In the genomic region with DNA sequence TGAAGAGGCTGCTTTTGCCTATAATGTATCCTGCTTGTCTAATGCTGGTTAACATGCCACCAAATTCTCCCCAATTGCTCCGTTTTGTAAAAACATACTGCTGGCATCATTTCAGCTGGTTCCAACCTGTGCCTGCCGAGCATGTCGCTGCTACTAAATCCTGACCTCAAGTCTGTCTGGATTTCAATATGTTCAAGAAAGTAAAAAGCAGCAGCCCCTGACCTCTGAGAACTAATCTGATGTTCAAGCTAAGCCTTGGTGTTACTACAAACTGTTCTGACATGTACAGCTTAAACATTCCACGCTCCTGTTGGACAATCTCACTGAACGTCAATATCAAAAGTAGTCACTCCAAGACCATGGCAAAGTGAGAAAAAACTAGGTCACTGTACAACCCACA, we compare ENCODE assay signal across 2 cellular contexts.
TF ChIP-seq lines count a peak whose summit lies in the region.

No MANE protein-coding gene starts in this region.

TF ChIP-seq in HCT116, 20 proteins besides CTCF, POLR2A, EP300 and RAD21:
- TF ChIP-seq SRF (IDR thresholded peaks at IDR 0.05; ENCODE audit: low read depth) (no peak), FOSL1 (IDR thresholded peaks at IDR 0.05; ENCODE audit: low read depth) (no peak), ELF1 (IDR thresholded peaks at IDR 0.05; ENCODE audit: borderline replicate concordance, low read depth) (no peak), EZH2phosphoT487 (IDR thresholded peaks at IDR 0.05; ENCODE audit: borderline replicate concordance) (no peak), ZFX (IDR thresholded peaks at IDR 0.05) (no peak), POLR2AphosphoS5 (IDR thresholded peaks at IDR 0.05; ENCODE audit: low read depth, low read length) (no peak)
- TF ChIP-seq, protein P1, sequence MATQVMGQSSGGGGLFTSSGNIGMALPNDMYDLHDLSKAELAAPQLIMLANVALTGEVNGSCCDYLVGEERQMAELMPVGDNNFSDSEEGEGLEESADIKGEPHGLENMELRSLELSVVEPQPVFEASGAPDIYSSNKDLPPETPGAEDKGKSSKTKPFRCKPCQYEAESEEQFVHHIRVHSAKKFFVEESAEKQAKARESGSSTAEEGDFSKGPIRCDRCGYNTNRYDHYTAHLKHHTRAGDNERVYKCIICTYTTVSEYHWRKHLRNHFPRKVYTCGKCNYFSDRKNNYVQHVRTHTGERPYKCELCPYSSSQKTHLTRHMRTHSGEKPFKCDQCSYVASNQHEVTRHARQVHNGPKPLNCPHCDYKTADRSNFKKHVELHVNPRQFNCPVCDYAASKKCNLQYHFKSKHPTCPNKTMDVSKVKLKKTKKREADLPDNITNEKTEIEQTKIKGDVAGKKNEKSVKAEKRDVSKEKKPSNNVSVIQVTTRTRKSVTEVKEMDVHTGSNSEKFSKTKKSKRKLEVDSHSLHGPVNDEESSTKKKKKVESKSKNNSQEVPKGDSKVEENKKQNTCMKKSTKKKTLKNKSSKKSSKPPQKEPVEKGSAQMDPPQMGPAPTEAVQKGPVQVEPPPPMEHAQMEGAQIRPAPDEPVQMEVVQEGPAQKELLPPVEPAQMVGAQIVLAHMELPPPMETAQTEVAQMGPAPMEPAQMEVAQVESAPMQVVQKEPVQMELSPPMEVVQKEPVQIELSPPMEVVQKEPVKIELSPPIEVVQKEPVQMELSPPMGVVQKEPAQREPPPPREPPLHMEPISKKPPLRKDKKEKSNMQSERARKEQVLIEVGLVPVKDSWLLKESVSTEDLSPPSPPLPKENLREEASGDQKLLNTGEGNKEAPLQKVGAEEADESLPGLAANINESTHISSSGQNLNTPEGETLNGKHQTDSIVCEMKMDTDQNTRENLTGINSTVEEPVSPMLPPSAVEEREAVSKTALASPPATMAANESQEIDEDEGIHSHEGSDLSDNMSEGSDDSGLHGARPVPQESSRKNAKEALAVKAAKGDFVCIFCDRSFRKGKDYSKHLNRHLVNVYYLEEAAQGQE (IDR thresholded peaks at IDR 0.05; ENCODE audit: low read depth): no peak
- TF ChIP-seq, protein P2, sequence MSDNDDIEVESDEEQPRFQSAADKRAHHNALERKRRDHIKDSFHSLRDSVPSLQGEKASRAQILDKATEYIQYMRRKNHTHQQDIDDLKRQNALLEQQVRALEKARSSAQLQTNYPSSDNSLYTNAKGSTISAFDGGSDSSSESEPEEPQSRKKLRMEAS (IDR thresholded peaks at IDR 0.05): no peak

TF ChIP-seq in GM12878, 131 proteins besides CTCF, POLR2A, EP300 and RAD21:
- TF ChIP-seq, protein P3, sequence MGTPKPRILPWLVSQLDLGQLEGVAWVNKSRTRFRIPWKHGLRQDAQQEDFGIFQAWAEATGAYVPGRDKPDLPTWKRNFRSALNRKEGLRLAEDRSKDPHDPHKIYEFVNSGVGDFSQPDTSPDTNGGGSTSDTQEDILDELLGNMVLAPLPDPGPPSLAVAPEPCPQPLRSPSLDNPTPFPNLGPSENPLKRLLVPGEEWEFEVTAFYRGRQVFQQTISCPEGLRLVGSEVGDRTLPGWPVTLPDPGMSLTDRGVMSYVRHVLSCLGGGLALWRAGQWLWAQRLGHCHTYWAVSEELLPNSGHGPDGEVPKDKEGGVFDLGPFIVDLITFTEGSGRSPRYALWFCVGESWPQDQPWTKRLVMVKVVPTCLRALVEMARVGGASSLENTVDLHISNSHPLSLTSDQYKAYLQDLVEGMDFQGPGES (IDR thresholded peaks at IDR 0.05): no peak
- TF ChIP-seq ZNF207 (IDR thresholded peaks at IDR 0.05; ENCODE audit: borderline replicate concordance) (no peak), POU2F2 (IDR thresholded peaks at IDR 0.05; ENCODE audit: borderline replicate concordance, low read depth, low read length) (no peak), NR2F1 (conservative IDR thresholded peaks at IDR 0.05) (no peak), NR2C2 (IDR thresholded peaks at IDR 0.05; ENCODE audit: borderline replicate concordance, control insufficient read depth, insufficient read length, low read depth) (no peak), ZBTB33 (IDR thresholded peaks at IDR 0.05) (no peak), POLR2AphosphoS5 (IDR thresholded peaks at IDR 0.05; ENCODE audit: low read length) (no peak), ATF7 (IDR thresholded peaks at IDR 0.05; ENCODE audit: low read depth) (no peak)
- TF ChIP-seq, protein P4, sequence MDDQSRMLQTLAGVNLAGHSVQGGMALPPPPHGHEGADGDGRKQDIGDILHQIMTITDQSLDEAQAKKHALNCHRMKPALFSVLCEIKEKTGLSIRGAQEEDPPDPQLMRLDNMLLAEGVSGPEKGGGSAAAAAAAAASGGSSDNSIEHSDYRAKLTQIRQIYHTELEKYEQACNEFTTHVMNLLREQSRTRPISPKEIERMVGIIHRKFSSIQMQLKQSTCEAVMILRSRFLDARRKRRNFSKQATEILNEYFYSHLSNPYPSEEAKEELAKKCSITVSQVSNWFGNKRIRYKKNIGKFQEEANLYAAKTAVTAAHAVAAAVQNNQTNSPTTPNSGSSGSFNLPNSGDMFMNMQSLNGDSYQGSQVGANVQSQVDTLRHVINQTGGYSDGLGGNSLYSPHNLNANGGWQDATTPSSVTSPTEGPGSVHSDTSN (IDR thresholded peaks at IDR 0.05; ENCODE audit: insufficient replicate concordance, low read depth, low read length): no peak
